ENCODE assay signal across 13 cellular contexts in genomic region chr1:222994506-222995229, GRCh38.
A peak's percentile ranks its signal among the peaks of the same experiment; 100 is the strongest.
DNase-seq lines count a peak whose midpoint lies in the region; TF ChIP-seq lines count a peak whose summit lies in the region.
"Had no signal": no experiment of that assay in that cellular context is flagged by ENCODE, and none has a peak within 500 bp of the region (broad histone marks: within the 10 kb centered on the region; RNA-seq: fewer than 3 reads in every experiment).

No MANE protein-coding gene starts in this region.

- no peaks in the 10 kb centered on the region for H3K27me3 Mint-ChIP-seq in mesothelial cell of epicardium (ENCODE audit: low read depth)
- H3K27me3 Mint-ChIP-seq: activated naive CD4-positive, alpha-beta T cell treated with anti-CD3 and anti-CD28 coated beads, Interleukin-2, amount 50 U/mL, for 24 hours had no signal

- no peak overlapping the region for H3K27ac ChIP-seq in stomach
- H3K27ac ChIP-seq: psoas muscle had no signal

- no peaks in the 10 kb centered on the region for H3K9me3 ChIP-seq in stomach
- H3K9me3 ChIP-seq: psoas muscle had no signal

- no peak for TF ChIP-seq EP300 in stomach (IDR thresholded peaks at IDR 0.05)

- peaks cover 35% of the 10 kb centered on the region for H3K36me3 Mint-ChIP-seq in mesothelial cell of epicardium

- no peak for TF ChIP-seq POLR2A in stomach (IDR thresholded peaks at IDR 0.05)

- H3K4me3 ChIP-seq in stomach = no peak overlapping the region
- H3K4me3 ChIP-seq: psoas muscle had no signal

- 76 to 93% (median 81%) methylated on average over 4 of the region's 4 CpGs for WGBS in stomach, 5 donors

- peaks cover 0 to 28% (median 21%) of the 10 kb centered on the region in 4 donors for H3K36me3 ChIP-seq in stomach

- H3K27me3 ChIP-seq in stomach = no peaks in the 10 kb centered on the region

- intact Hi-C loops in stomach (cut with DNase I; ENCODE audit: low total_unique reads) = no loop called here

- DNase-seq in AG20443 (ENCODE audit: low spot score) = peak; percentile 45
- peak; percentile 67 for DNase-seq in LHCN-M2 (ENCODE audit: low read depth)
- DNase-seq in dermis microvascular lymphatic vessel endothelial cell (ENCODE audit: low read depth in 2 of 2) = peak; percentile 16 to 58
- DNase-seq in mesothelial cell of epicardium (ENCODE audit: low spot score in 2 of 2, unreplicated experiment in 2 of 2) = no peak
- no peak for DNase-seq in DMS 273 (lab: John Stamatoyannopoulos, UW; ENCODE audit: unreplicated experiment)
- no peak for DNase-seq in stomach
- no peak for DNase-seq in OCI-M1 (lab: John Stamatoyannopoulos, UW)
- DNase-seq in cerebellum (ENCODE audit: low spot score) = no peak
- DNase-seq: activated CD4-positive, alpha-beta T cell treated with anti-CD3 and anti-CD28 coated beads, Interleukin-2, amount 50 U/mL, for 48 hours; MM.1S; NCI-H510A treated with DMSO at 0.1 percent for 48 hours; psoas muscle had no signal

- H3K9me3 Mint-ChIP-seq in mesothelial cell of epicardium = no peaks in the 10 kb centered on the region
- H3K9me3 Mint-ChIP-seq: activated naive CD4-positive, alpha-beta T cell treated with anti-CD3 and anti-CD28 coated beads, Interleukin-2, amount 50 U/mL, for 24 hours had no signal

- peaks cover 0 to 14% (median 2%) of the 10 kb centered on the region in 4 donors for H3K4me1 ChIP-seq in stomach
- H3K4me1 ChIP-seq: psoas muscle had no signal

- no peak for TF ChIP-seq CTCF in mesothelial cell of epicardium (IDR thresholded peaks at IDR 0.05; ENCODE audit: unreplicated experiment)
- TF ChIP-seq CTCF in stomach (IDR thresholded peaks at IDR 0.05) = no peak

- H3K27ac Mint-ChIP-seq in mesothelial cell of epicardium = peak overlapping the region; percentile 83
- H3K27ac Mint-ChIP-seq: activated naive CD4-positive, alpha-beta T cell treated with anti-CD3 and anti-CD28 coated beads, Interleukin-2, amount 50 U/mL, for 24 hours had no signal

- peaks cover 44% of the 10 kb centered on the region for H3K4me1 Mint-ChIP-seq in mesothelial cell of epicardium
- H3K4me1 Mint-ChIP-seq: activated naive CD4-positive, alpha-beta T cell treated with anti-CD3 and anti-CD28 coated beads, Interleukin-2, amount 50 U/mL, for 24 hours had no signal

- no peak overlapping the region for H3K4me3 Mint-ChIP-seq in mesothelial cell of epicardium
- H3K4me3 Mint-ChIP-seq: activated naive CD4-positive, alpha-beta T cell treated with anti-CD3 and anti-CD28 coated beads, Interleukin-2, amount 50 U/mL, for 24 hours had no signal

Comparison
In these comparisons a context has a peak if more than half of its experiments do, and no peak if none do; other contexts are left out.
1. DNase-seq: peak in AG20443 (single experiment), LHCN-M2 (single experiment) and dermis microvascular lymphatic vessel endothelial cell (2 of 2); none in mesothelial cell of epicardium (0 of 2), DMS 273 (single experiment), stomach (single experiment), OCI-M1 (single experiment) and cerebellum (single experiment).